Comparison of ENCODE assay signal across 1 cellular context in the genomic region with DNA sequence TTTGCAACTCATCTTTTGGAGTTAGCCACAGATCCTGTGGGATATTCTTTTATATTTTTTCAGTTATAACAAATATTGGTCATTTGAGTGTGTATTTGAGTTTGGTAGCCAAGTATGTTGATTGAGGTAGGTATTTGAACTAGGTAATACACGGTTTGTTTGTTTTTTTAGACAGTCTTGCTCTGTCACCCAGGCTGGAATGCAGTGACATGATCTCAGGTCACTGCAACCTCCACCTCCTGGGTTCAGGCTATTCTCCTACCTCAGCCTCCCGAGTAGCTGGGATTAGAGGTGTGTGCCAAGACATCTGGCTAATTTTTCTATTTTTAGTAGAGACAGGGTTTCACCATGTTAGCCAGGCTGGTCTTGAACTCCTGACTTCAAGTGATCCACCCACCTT. TPM values are rescaled to one million over a fixed set of nuclear protein-coding genes. Genes with fewer than 3 reads are reported as not detected.
"Had no signal": no experiment of that assay in that cellular context is flagged by ENCODE, and none has a peak within 500 bp of the region (broad histone marks: within the 10 kb centered on the region; RNA-seq: fewer than 3 reads in every experiment).

No MANE protein-coding gene starts in this region.

RNA-seq across cellular contexts. Expression of a gene that starts 37.0 kb away (rescaled TPM):
- total RNA-seq: G401 had no signal
